Comparison of ENCODE assay signal across 10 cellular contexts in genomic region chr11:118892515-118892914, GRCh38. TPM values are rescaled to one million over a fixed set of nuclear protein-coding genes. Genes with fewer than 3 reads are reported as not detected.
DNase-seq lines count a peak whose midpoint lies in the region; ATAC-seq lines count a peak whose summit lies in the region.
"Had no signal": no experiment of that assay in that cellular context is flagged by ENCODE, and none has a peak within 500 bp of the region (broad histone marks: within the 10 kb centered on the region; RNA-seq: fewer than 3 reads in every experiment).

No MANE protein-coding gene starts in this region.

- peaks cover 77% of the 10 kb centered on the region for H3K4me1 Mint-ChIP-seq in activated T-helper 1 cell treated with anti-CD3 and anti-CD28 coated beads, Interleukin-12 subunit alpha, Interleukin-12 subunit beta, Interleukin-2, Interleukin-4 antibody, amounts not matched to agents 30 ng/mL and 10 ng/mL and 1 ng/mL, durations not matched to agents 14 hours and 24 hours and 36 hours (ENCODE audit: low read depth)
- H3K4me1 Mint-ChIP-seq in stimulated activated memory B cell treated with anti-CD40 and anti-IgM and Interleukin-4, amounts not matched to agents 10 μg/mL and 1 μg/mL and 100 μg/mL, for 72 hours = peaks cover 100% of the 10 kb centered on the region

- H3K27me3 Mint-ChIP-seq in activated T-helper 1 cell treated with anti-CD3 and anti-CD28 coated beads, Interleukin-12 subunit alpha, Interleukin-12 subunit beta, Interleukin-2, Interleukin-4 antibody, amounts not matched to agents 30 ng/mL and 10 ng/mL and 1 ng/mL, durations not matched to agents 14 hours and 24 hours and 36 hours (ENCODE audit: insufficient read depth) = no peaks in the 10 kb centered on the region
- H3K27me3 Mint-ChIP-seq in stimulated activated memory B cell treated with anti-CD40 and anti-IgM and Interleukin-4, amounts not matched to agents 10 μg/mL and 1 μg/mL and 100 μg/mL, for 72 hours = no peaks in the 10 kb centered on the region

- H3K9me3 Mint-ChIP-seq in activated T-helper 1 cell treated with anti-CD3 and anti-CD28 coated beads, Interleukin-12 subunit alpha, Interleukin-12 subunit beta, Interleukin-2, Interleukin-4 antibody, amounts not matched to agents 30 ng/mL and 10 ng/mL and 1 ng/mL, durations not matched to agents 14 hours and 24 hours and 36 hours = no peaks in the 10 kb centered on the region
- no peaks in the 10 kb centered on the region for H3K9me3 Mint-ChIP-seq in stimulated activated memory B cell treated with anti-CD40 and anti-IgM and Interleukin-4, amounts not matched to agents 10 μg/mL and 1 μg/mL and 100 μg/mL, for 72 hours

- H3K36me3 Mint-ChIP-seq in activated T-helper 1 cell treated with anti-CD3 and anti-CD28 coated beads, Interleukin-12 subunit alpha, Interleukin-12 subunit beta, Interleukin-2, Interleukin-4 antibody, amounts not matched to agents 30 ng/mL and 10 ng/mL and 1 ng/mL, durations not matched to agents 14 hours and 24 hours and 36 hours (ENCODE audit: low read depth) = peaks cover 8% of the 10 kb centered on the region
- H3K36me3 Mint-ChIP-seq in stimulated activated memory B cell treated with anti-CD40 and anti-IgM and Interleukin-4, amounts not matched to agents 10 μg/mL and 1 μg/mL and 100 μg/mL, for 72 hours = peaks cover 76% of the 10 kb centered on the region

- peak overlapping the region; percentile 63 for H3K27ac Mint-ChIP-seq in activated T-helper 1 cell treated with anti-CD3 and anti-CD28 coated beads, Interleukin-12 subunit alpha, Interleukin-12 subunit beta, Interleukin-2, Interleukin-4 antibody, amounts not matched to agents 30 ng/mL and 10 ng/mL and 1 ng/mL, durations not matched to agents 14 hours and 24 hours and 36 hours
- peak overlapping the region; percentile 95 for H3K27ac Mint-ChIP-seq in stimulated activated memory B cell treated with anti-CD40 and anti-IgM and Interleukin-4, amounts not matched to agents 10 μg/mL and 1 μg/mL and 100 μg/mL, for 72 hours

- peak overlapping the region; percentile 56 for H3K4me3 Mint-ChIP-seq in activated T-helper 1 cell treated with anti-CD3 and anti-CD28 coated beads, Interleukin-12 subunit alpha, Interleukin-12 subunit beta, Interleukin-2, Interleukin-4 antibody, amounts not matched to agents 30 ng/mL and 10 ng/mL and 1 ng/mL, durations not matched to agents 14 hours and 24 hours and 36 hours
- peak overlapping the region; percentile 79 for H3K4me3 Mint-ChIP-seq in stimulated activated memory B cell treated with anti-CD40 and anti-IgM and Interleukin-4, amounts not matched to agents 10 μg/mL and 1 μg/mL and 100 μg/mL, for 72 hours

- in situ Hi-C loops in KBM-7 (cut with MboI; ENCODE audit: low pct_unique_long_range_greater_than_20kb, low sequenced_read_pairs) = no loop called here

- intact Hi-C loops in activated T-helper 1 cell treated with anti-CD3 and anti-CD28 coated beads, Interleukin-12 subunit alpha, Interleukin-12 subunit beta, Interleukin-2, Interleukin-4 antibody, amounts not matched to agents 30 ng/mL and 10 ng/mL and 1 ng/mL, durations not matched to agents 14 hours and 24 hours and 36 hours (cut with micrococcal nuclease) = no loop called here

- DNase-seq in SIG-M5 treated with dmso at 0.1 percent for 504 hours (lab: John Stamatoyannopoulos, UW; ENCODE audit: unreplicated experiment) = peak; percentile 18
- DNase-seq in SIG-M5 (lab: John Stamatoyannopoulos, UW) = no peak
- peak; percentile 54 for DNase-seq in NCI-H345 (lab: John Stamatoyannopoulos, UW)
- DNase-seq in activated T-helper 1 cell treated with anti-CD3 and anti-CD28 coated beads, Interleukin-12 subunit alpha, Interleukin-12 subunit beta, Interleukin-2, Interleukin-4 antibody, amounts not matched to agents 30 ng/mL and 10 ng/mL and 1 ng/mL, durations not matched to agents 14 hours and 24 hours and 36 hours (ENCODE audit: low spot score) = no peak
- no peak for DNase-seq in KBM-7

- ATAC-seq in stimulated activated memory B cell treated with anti-CD40 and anti-IgM and Interleukin-4, amounts not matched to agents 10 μg/mL and 1 μg/mL and 100 μg/mL, for 72 hours = peak; percentile 61
- ATAC-seq in HG02623 (IDR thresholded peaks at IDR 0.05; ENCODE audit: unreplicated experiment) (no peak), HG03039 (IDR thresholded peaks at IDR 0.05; ENCODE audit: unreplicated experiment) (no peak)

RNA-seq across cellular contexts. Expression of gene CXCR5, which starts 8.8 kb away (rescaled TPM):
- 5.1 and 5.5 TPM in 2 replicates for total RNA-seq in activated T-helper 1 cell treated with anti-CD3 and anti-CD28 coated beads, Interleukin-12 subunit alpha, Interleukin-12 subunit beta, Interleukin-2, Interleukin-4 antibody, amounts not matched to agents 30 ng/mL and 10 ng/mL and 1 ng/mL, durations not matched to agents 14 hours and 24 hours and 36 hours
- total RNA-seq: dermis microvascular lymphatic vessel endothelial cell, renal cortical epithelial cell had no signal

RNA-seq across cellular contexts. Expression of gene BCL9L, which starts 33.2 kb away (rescaled TPM):
- 27.3 and 32.4 TPM in 2 replicates for total RNA-seq in activated T-helper 1 cell treated with anti-CD3 and anti-CD28 coated beads, Interleukin-12 subunit alpha, Interleukin-12 subunit beta, Interleukin-2, Interleukin-4 antibody, amounts not matched to agents 30 ng/mL and 10 ng/mL and 1 ng/mL, durations not matched to agents 14 hours and 24 hours and 36 hours

Comparison
In these comparisons a context has a peak if more than half of its experiments do, and no peak if none do; other contexts are left out.
1. DNase-seq: peak in SIG-M5 treated with dmso at 0.1 percent for 504 hours (single experiment) and NCI-H345 (single experiment); none in SIG-M5 (single experiment), activated T-helper 1 cell treated with anti-CD3 and anti-CD28 coated beads, Interleukin-12 subunit alpha, Interleukin-12 subunit beta, Interleukin-2, Interleukin-4 antibody, amounts not matched to agents 30 ng/mL and 10 ng/mL and 1 ng/mL, durations not matched to agents 14 hours and 24 hours and 36 hours (single experiment) and KBM-7 (single experiment).